ENCODE assay signal across 7 cellular contexts in genomic region chr19:45152504-45153338, GRCh38.
DNase-seq lines count a peak whose midpoint lies in the region; ATAC-seq and TF ChIP-seq lines count a peak whose summit lies in the region.

No MANE protein-coding gene starts in this region.

- H3K4me3 ChIP-seq in fibroblast of pulmonary artery (replicated peaks; ENCODE audit: low read depth, low read length) (no peak overlapping the region), parathyroid adenoma (ENCODE audit: low read depth, low read length) (peak overlapping the region; percentile 15)

- H3K9ac ChIP-seq in parathyroid adenoma = no peak overlapping the region

- H2AFZ ChIP-seq in parathyroid adenoma = peak overlapping the region; percentile 57

- H3K27ac ChIP-seq in parathyroid adenoma = no peak overlapping the region

- peaks cover 4% of the 10 kb centered on the region for H3K36me3 Mint-ChIP-seq in activated T-cell treated with anti-CD3 and anti-CD28 coated beads, Interleukin-2, amount 50 U/mL, for 24 hours (ENCODE audit: low read depth)

- H3K27me3 Mint-ChIP-seq in activated T-cell treated with anti-CD3 and anti-CD28 coated beads, Interleukin-2, amount 50 U/mL, for 24 hours = peaks cover 42% of the 10 kb centered on the region

- H3K4me3 Mint-ChIP-seq in activated T-cell treated with anti-CD3 and anti-CD28 coated beads, Interleukin-2, amount 50 U/mL, for 24 hours = peak overlapping the region; percentile 57

- peak overlapping the region; percentile 75 for H3K27ac Mint-ChIP-seq in activated T-cell treated with anti-CD3 and anti-CD28 coated beads, Interleukin-2, amount 50 U/mL, for 24 hours

- no peak for TF ChIP-seq CTCF in fibroblast of pulmonary artery (IDR thresholded peaks at IDR 0.05; ENCODE audit: low read length, missing control alignments)
- no peak for TF ChIP-seq CTCF in parathyroid adenoma (IDR thresholded peaks at IDR 0.05)

- peaks cover 4% of the 10 kb centered on the region for H3K9me3 Mint-ChIP-seq in activated T-cell treated with anti-CD3 and anti-CD28 coated beads, Interleukin-2, amount 50 U/mL, for 24 hours

- no peaks in the 10 kb centered on the region for H3K79me2 ChIP-seq in parathyroid adenoma

- no peak for ATAC-seq in HG03457 (IDR thresholded peaks at IDR 0.05; ENCODE audit: unreplicated experiment)
- ATAC-seq in GM21529 (IDR thresholded peaks at IDR 0.05; ENCODE audit: unreplicated experiment) = no peak

- peaks cover 24% of the 10 kb centered on the region for H3K4me1 Mint-ChIP-seq in activated T-cell treated with anti-CD3 and anti-CD28 coated beads, Interleukin-2, amount 50 U/mL, for 24 hours (ENCODE audit: low read depth)

- peaks cover 4% of the 10 kb centered on the region for H3K4me1 ChIP-seq in parathyroid adenoma

- H3K36me3 ChIP-seq in parathyroid adenoma (ENCODE audit: control insufficient read depth, insufficient read depth, low read length) = no peaks in the 10 kb centered on the region

- DNase-seq in HK-2 (ENCODE audit: unreplicated experiment) (peak; percentile 70), fibroblast of pulmonary artery (ENCODE audit: low read depth) (peak; percentile 54), NCI-H128 (lab: John Stamatoyannopoulos, UW; ENCODE audit: unreplicated experiment) (no peak)
- peak; percentile 71 for DNase-seq in activated T-cell treated with anti-CD3 and anti-CD28 coated beads, Interleukin-2, amount 50 U/mL, for 24 hours

- H3K9me3 ChIP-seq in parathyroid adenoma (ENCODE audit: control insufficient read depth, low read length) = no peaks in the 10 kb centered on the region

- no peaks in the 10 kb centered on the region for H3K27me3 ChIP-seq in parathyroid adenoma (ENCODE audit: control insufficient read depth, insufficient read depth, low read length)

- peak overlapping the region; percentile 67 for H3K4me2 ChIP-seq in parathyroid adenoma (ENCODE audit: low read length)
